Comparison of ENCODE assay signal across 8 cellular contexts in the genomic region with DNA sequence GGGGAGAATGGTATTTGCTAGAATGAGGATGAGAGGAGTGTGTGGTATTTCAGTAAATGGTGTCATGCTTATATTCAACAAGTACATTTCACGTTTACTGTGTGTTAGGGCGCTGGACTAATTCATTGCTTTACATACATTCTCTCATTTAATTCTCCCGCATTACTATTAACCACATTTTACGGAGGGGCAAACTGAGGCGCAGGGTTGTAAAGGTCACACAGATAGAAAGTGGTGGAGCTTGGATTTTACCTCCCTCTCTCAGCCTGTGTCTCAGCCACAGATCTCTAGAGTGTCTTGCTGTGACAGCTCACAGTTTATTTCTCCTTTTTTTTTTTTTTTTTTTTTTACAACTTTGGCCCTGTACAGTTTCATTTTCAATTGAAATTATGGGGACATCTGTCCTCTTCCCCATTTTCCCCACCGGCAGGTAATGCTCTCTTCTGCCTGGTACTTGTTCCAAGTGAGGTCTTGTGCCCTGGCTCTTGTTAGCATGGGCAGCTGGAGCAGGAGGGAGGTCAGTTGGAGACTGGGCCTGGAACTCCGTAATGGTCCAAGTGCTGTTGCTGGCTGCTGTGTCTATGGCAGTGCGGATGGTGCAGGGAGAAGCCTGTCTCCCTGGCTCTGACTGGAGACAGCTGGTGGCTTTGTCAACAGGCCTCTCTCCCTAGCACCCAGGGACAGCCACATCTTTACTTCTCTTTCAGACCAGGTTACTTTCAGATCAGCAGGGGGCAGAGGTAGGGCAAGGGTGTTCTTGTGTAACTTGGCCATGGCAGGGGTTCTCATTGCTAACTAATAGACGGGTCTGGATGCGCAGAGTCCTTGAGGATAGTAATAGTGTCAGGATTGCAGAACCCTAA. TPM values are rescaled to one million over a fixed set of nuclear protein-coding genes. Genes with fewer than 3 reads are reported as not detected.
A peak's percentile ranks its signal among the peaks of the same experiment; 100 is the strongest.
DNase-seq lines count a peak whose midpoint lies in the region; ATAC-seq, FAIRE-seq and TF ChIP-seq lines count a peak whose summit lies in the region.

No MANE protein-coding gene starts in this region.

- TSS peak; percentile 32 for BruUV-seq in MCF 10A (replicated peaks; lab: Mats Ljungman, UMichigan)

- H3K4me2 ChIP-seq in A549, result peak overlapping the region; percentile 67

- TF ChIP-seq RAD21 in A549 (conservative IDR thresholded peaks at IDR 0.05 in 1 of 2, IDR thresholded peaks at IDR 0.05 in 1 of 2), result peak; percentile 41 to 42; a peak in 4 of 5 replicates

- TF ChIP-seq CTCF in A549 (IDR thresholded peaks at IDR 0.05) (peak; percentile 21; the same call in 2 of the 3 replicates), GM12874 (IDR thresholded peaks at IDR 0.05; ENCODE audit: insufficient read depth, low read depth, low read length) (peak; percentile 34; the same call in 1 of the 2 replicates), MCF 10A (IDR thresholded peaks at IDR 0.05; ENCODE audit: unreplicated experiment) (peak; percentile 45), kidney (IDR thresholded peaks at IDR 0.05; ENCODE audit: borderline replicate concordance, extremely low read depth, insufficient read depth) (peak; percentile 11)

- peak overlapping the region; percentile 48 to 66 for H3K9ac ChIP-seq in kidney (ENCODE audit: low read length in 2 of 2)

- CTCF ChIA-PET in A549 (lab: Yijun Ruan, JAX), result interaction anchor here (0.6 to 33.5 kb wide), 9 partner anchors 9 to 161 kb away, joined by 3 to 439 read pairs (median 5); a partner anchor contains a TSS
- CTCF ChIA-PET in MCF 10A (lab: Yijun Ruan, JAX), result interaction anchor here (0.6 to 9.6 kb wide), 19 partner anchors 10 to 481 kb away, joined by 3 to 134 read pairs (median 4); a partner anchor contains a TSS

- H3K36me3 ChIP-seq in kidney (ENCODE audit: control insufficient read depth in 1 of 2, insufficient read depth in 2 of 2, low read length in 2 of 2), result peaks cover 2% of the 10 kb centered on the region in 2 donors

- POLR2A ChIA-PET in A549 (lab: Yijun Ruan, JAX) (interaction anchor here (1.1 kb wide), 1 partner anchor 14 kb away, joined by 10 read pairs; no protein-coding TSS in a partner anchor), MCF 10A (lab: Yijun Ruan, JAX) (interaction anchor here (0.6 to 4.6 kb wide), 8 partner anchors 10 to 131 kb away, joined by 3 to 33 read pairs (median 4); a partner anchor contains a TSS)

- H3K4me3 Mint-ChIP-seq in MCF 10A (ENCODE audit: unreplicated experiment), result peak overlapping the region; percentile 72
- peak overlapping the region; percentile 67 for H3K4me3 Mint-ChIP-seq in stimulated activated memory B cell treated with anti-CD40 and anti-IgM and Interleukin-4, amounts not matched to agents 10 μg/mL and 1 μg/mL and 100 μg/mL, for 72 hours

- H3K4me1 ChIP-seq in A549 (peaks cover 61% of the 10 kb centered on the region), kidney (ENCODE audit: control insufficient read depth in 1 of 2, insufficient read depth in 1 of 2, low read depth in 1 of 2, low read length in 2 of 2) (peaks cover 43 to 46% of the 10 kb centered on the region in 2 donors)

- no peaks in the 10 kb centered on the region for H3K27me3 Mint-ChIP-seq in MCF 10A (ENCODE audit: insufficient read depth, unreplicated experiment)
- no peaks in the 10 kb centered on the region for H3K27me3 Mint-ChIP-seq in stimulated activated memory B cell treated with anti-CD40 and anti-IgM and Interleukin-4, amounts not matched to agents 10 μg/mL and 1 μg/mL and 100 μg/mL, for 72 hours

- no peaks in the 10 kb centered on the region for H3K9me3 Mint-ChIP-seq in MCF 10A (ENCODE audit: unreplicated experiment)
- H3K9me3 Mint-ChIP-seq in stimulated activated memory B cell treated with anti-CD40 and anti-IgM and Interleukin-4, amounts not matched to agents 10 μg/mL and 1 μg/mL and 100 μg/mL, for 72 hours, result no peaks in the 10 kb centered on the region

- H3K4me1 Mint-ChIP-seq in MCF 10A (ENCODE audit: insufficient read depth, unreplicated experiment), result peaks cover 51% of the 10 kb centered on the region
- peaks cover 55% of the 10 kb centered on the region for H3K4me1 Mint-ChIP-seq in stimulated activated memory B cell treated with anti-CD40 and anti-IgM and Interleukin-4, amounts not matched to agents 10 μg/mL and 1 μg/mL and 100 μg/mL, for 72 hours

- H3K9me3 ChIP-seq in A549 (no peaks in the 10 kb centered on the region), kidney (ENCODE audit: control insufficient read depth in 1 of 2, low read length in 2 of 2) (no peaks in the 10 kb centered on the region)

- H3K27ac Mint-ChIP-seq in MCF 10A (ENCODE audit: low read depth, unreplicated experiment), result peak overlapping the region; percentile 63
- H3K27ac Mint-ChIP-seq in stimulated activated memory B cell treated with anti-CD40 and anti-IgM and Interleukin-4, amounts not matched to agents 10 μg/mL and 1 μg/mL and 100 μg/mL, for 72 hours, result peak overlapping the region; percentile 62

- peak overlapping the region; percentile 87 for H3K4me3 ChIP-seq in A549
- peak overlapping the region; percentile 68 to 73 for H3K4me3 ChIP-seq in kidney (ENCODE audit: low read length in 2 of 2)

- no peak for TF ChIP-seq EP300 in A549 (IDR thresholded peaks at IDR 0.05)

- TF ChIP-seq POLR2A in A549 (IDR thresholded peaks at IDR 0.05; ENCODE audit: low read length), result no peak

- 54% methylated on average over 10 of the region's 10 CpGs for WGBS in A549 (ENCODE audit: missing lambda C conversion rate)

- DNase-seq in A549 (ENCODE audit: low read depth in 1 of 2, low spot score in 1 of 2) (peak; percentile 54 to 56), NOMO-1 treated with dmso at 0.1 percent for 144 hours (lab: John Stamatoyannopoulos, UW; ENCODE audit: unreplicated experiment) (peak; percentile 69), MCF 10A (ENCODE audit: unreplicated experiment) (peak; percentile 89), kidney (no peak), retina (no peak), KG1 (lab: John Stamatoyannopoulos, UW) (no peak)

- H3K36me3 Mint-ChIP-seq in MCF 10A (ENCODE audit: insufficient read depth, unreplicated experiment), result peaks cover 4% of the 10 kb centered on the region
- peaks cover 5% of the 10 kb centered on the region for H3K36me3 Mint-ChIP-seq in stimulated activated memory B cell treated with anti-CD40 and anti-IgM and Interleukin-4, amounts not matched to agents 10 μg/mL and 1 μg/mL and 100 μg/mL, for 72 hours

- H3K27ac ChIP-seq in A549 (peak overlapping the region; percentile 98 to 100), kidney (ENCODE audit: low read depth in 2 of 2, low read length in 2 of 2) (peak overlapping the region; percentile 61 to 92)

- FAIRE-seq in A549 (lab: Jason Lieb, UNC) (no peak), kidney (lab: Jason Lieb, UNC) (no peak)

- intact Hi-C loops in MCF 10A (cut with micrococcal nuclease) (loop anchor here (1.0 kb wide), 2 partner anchors 36 to 57 kb away; no protein-coding TSS in a partner anchor), kidney (cut with DNase I) (no loop called here)

- ATAC-seq in A549, result peak in 1 of 2 experiments; percentile 33; a peak in 3 of 6 replicates
- ATAC-seq in stimulated activated memory B cell treated with anti-CD40 and anti-IgM and Interleukin-4, amounts not matched to agents 10 μg/mL and 1 μg/mL and 100 μg/mL, for 72 hours, result peak; percentile 46

TF ChIP-seq in A549, 52 proteins besides CTCF, POLR2A, EP300 and RAD21:
- TF ChIP-seq HOXB13 (CRISPR knock-in tag; IDR thresholded peaks at IDR 0.05; ENCODE audit: low read depth), result no peak
- TF ChIP-seq JUN (IDR thresholded peaks at IDR 0.05), result no peak
- no peak for TF ChIP-seq FOXS1 (CRISPR knock-in tag; IDR thresholded peaks at IDR 0.05)
- TF ChIP-seq, protein P1, sequence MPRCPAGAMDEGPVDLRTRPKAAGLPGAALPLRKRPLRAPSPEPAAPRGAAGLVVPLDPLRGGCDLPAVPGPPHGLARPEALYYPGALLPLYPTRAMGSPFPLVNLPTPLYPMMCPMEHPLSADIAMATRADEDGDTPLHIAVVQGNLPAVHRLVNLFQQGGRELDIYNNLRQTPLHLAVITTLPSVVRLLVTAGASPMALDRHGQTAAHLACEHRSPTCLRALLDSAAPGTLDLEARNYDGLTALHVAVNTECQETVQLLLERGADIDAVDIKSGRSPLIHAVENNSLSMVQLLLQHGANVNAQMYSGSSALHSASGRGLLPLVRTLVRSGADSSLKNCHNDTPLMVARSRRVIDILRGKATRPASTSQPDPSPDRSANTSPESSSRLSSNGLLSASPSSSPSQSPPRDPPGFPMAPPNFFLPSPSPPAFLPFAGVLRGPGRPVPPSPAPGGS (IDR thresholded peaks at IDR 0.05), result 0 out of 3 replicates have a peak, but pooled peaks have one; percentile 6
- TF ChIP-seq CEBPB (IDR thresholded peaks at IDR 0.05), result peak in 1 of 2 experiments; percentile 62; a peak in 2 of 4 replicates
- TF ChIP-seq, protein P2, sequence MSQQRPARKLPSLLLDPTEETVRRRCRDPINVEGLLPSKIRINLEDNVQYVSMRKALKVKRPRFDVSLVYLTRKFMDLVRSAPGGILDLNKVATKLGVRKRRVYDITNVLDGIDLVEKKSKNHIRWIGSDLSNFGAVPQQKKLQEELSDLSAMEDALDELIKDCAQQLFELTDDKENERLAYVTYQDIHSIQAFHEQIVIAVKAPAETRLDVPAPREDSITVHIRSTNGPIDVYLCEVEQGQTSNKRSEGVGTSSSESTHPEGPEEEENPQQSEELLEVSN (IDR thresholded peaks at IDR 0.05; ENCODE audit: borderline replicate concordance, low read depth), result no peak
- no peak for TF ChIP-seq FOSL2 (IDR thresholded peaks at IDR 0.05)
- no peak for TF ChIP-seq FOSL2 (CRISPR knock-in tag; IDR thresholded peaks at IDR 0.05)
- TF ChIP-seq HOXB5 (CRISPR knock-in tag; IDR thresholded peaks at IDR 0.05), result no peak
- peak; percentile 47; the same call in 2 of the 3 replicates for TF ChIP-seq SMC3 (IDR thresholded peaks at IDR 0.05)
- TF ChIP-seq CHD4 (IDR thresholded peaks at IDR 0.05; ENCODE audit: borderline replicate concordance), result peak; percentile 80

RNA-seq across cellular contexts. Expression of a gene that starts 20.5 kb away (rescaled TPM):
- 24.4 and 27.7 TPM in 2 replicates for polyA plus RNA-seq in A549 (2011; rRNA removed)
- 28.2 and 45.6 TPM in 2 replicates for polyA plus RNA-seq in A549 (2012; cell fraction: cytosol; rRNA removed)
- 70.2 and 91.2 TPM in 2 replicates for polyA plus RNA-seq in A549 (2012; cell fraction: nucleus; rRNA removed)
- polyA plus RNA-seq in A549 (2017; fragmentation: RNase III; extraction: RNeasy Plus Mini Kit Qiagen cat#74134 plus additional on column Dnase treatment), result 50.8 to 59.7 TPM (median 55.8 TPM) in 3 replicates
- 37.2 and 50.7 TPM in 2 replicates for polyA minus RNA-seq in A549 (2011; rRNA and poly(A)+ RNA removed)
- total RNA-seq in MCF 10A (2022), result 68.9 and 79.3 TPM in 2 replicates
- total RNA-seq in kidney, result 60.7 TPM
- polyA plus RNA-seq in kidney (ENCODE audit: insufficient read depth, low read depth, low replicate concordance), result 11.7 TPM

RNA-seq across cellular contexts. Expression of a gene that starts 37.9 kb away (rescaled TPM):
- 3,799 and 4,312 TPM in 2 replicates for polyA plus RNA-seq in A549 (2011; rRNA removed)
- polyA plus RNA-seq in A549 (2012; cell fraction: cytosol; rRNA removed), result 5,803 and 7,483 TPM in 2 replicates
- 1,682 and 2,988 TPM in 2 replicates for polyA plus RNA-seq in A549 (2012; cell fraction: nucleus; rRNA removed)
- 3,127 to 3,794 TPM (median 3,716 TPM) in 3 replicates for polyA plus RNA-seq in A549 (2017; fragmentation: RNase III; extraction: RNeasy Plus Mini Kit Qiagen cat#74134 plus additional on column Dnase treatment)
- 949 and 1,168 TPM in 2 replicates for polyA minus RNA-seq in A549 (2011; rRNA and poly(A)+ RNA removed)
- 5,481 and 5,921 TPM in 2 replicates for total RNA-seq in MCF 10A (2022)
- total RNA-seq in kidney, result 1,504 TPM
- polyA plus RNA-seq in kidney (ENCODE audit: insufficient read depth, low read depth, low replicate concordance), result 1,994 TPM

Comparison
In these comparisons a context has a peak if more than half of its experiments do, and no peak if none do; other contexts are left out.
1. DNase-seq: peak in A549 (2 of 2), NOMO-1 treated with dmso at 0.1 percent for 144 hours (single experiment) and MCF 10A (single experiment); none in kidney (single experiment), retina (single experiment) and KG1 (single experiment).
2. Peak in every context shown above with its lines, with median percentiles within 50 percentile points of each other: CTCF ChIP-seq.